In genomic region chr2:234003972-234004617, GRCh38 we compare ENCODE assay signal across 11 cellular contexts. TPM values are rescaled to one million over a fixed set of nuclear protein-coding genes. Genes with fewer than 3 reads are reported as not detected.
DNase-seq lines count a peak whose midpoint lies in the region; ATAC-seq and TF ChIP-seq lines count a peak whose summit lies in the region.
"Had no signal": no experiment of that assay in that cellular context is flagged by ENCODE, and none has a peak within 500 bp of the region (broad histone marks: within the 10 kb centered on the region; RNA-seq: fewer than 3 reads in every experiment).

No MANE protein-coding gene starts in this region.

- H3K27me3 Mint-ChIP-seq in activated CD4-positive, alpha-beta memory T cell treated with anti-CD3 and anti-CD28 coated beads, Interleukin-2, amount 10 ng/mL, durations not matched to agents 7 days and 5 days, result peaks cover 35% of the 10 kb centered on the region

- H3K4me1 Mint-ChIP-seq in activated CD4-positive, alpha-beta memory T cell treated with anti-CD3 and anti-CD28 coated beads, Interleukin-2, amount 10 ng/mL, durations not matched to agents 7 days and 5 days, result peaks cover 32% of the 10 kb centered on the region
- H3K4me1 Mint-ChIP-seq: naive B cell had no signal

- TF ChIP-seq EP300 in Ishikawa (IDR thresholded peaks at IDR 0.05; ENCODE audit: borderline replicate concordance), result peak; percentile 33; the same call in 1 of the 2 replicates

- no peak overlapping the region for H3K4me3 Mint-ChIP-seq in activated CD4-positive, alpha-beta memory T cell treated with anti-CD3 and anti-CD28 coated beads, Interleukin-2, amount 10 ng/mL, durations not matched to agents 7 days and 5 days
- H3K4me3 Mint-ChIP-seq: naive B cell had no signal

- CTCF ChIA-PET in activated CD4-positive, alpha-beta memory T cell treated with anti-CD3 and anti-CD28 coated beads, Interleukin-2, amount 10 ng/mL, durations not matched to agents 7 days and 5 days (lab: Charles Lee), result no interaction called here

- POLR2A ChIA-PET in activated CD4-positive, alpha-beta memory T cell treated with anti-CD3 and anti-CD28 coated beads, Interleukin-2, amount 10 ng/mL, durations not matched to agents 7 days and 5 days (lab: Charles Lee), result no interaction called here

- ATAC-seq in HG02798 (IDR thresholded peaks at IDR 0.05; ENCODE audit: poor library complexity, unreplicated experiment) (no peak), GM21381 (IDR thresholded peaks at IDR 0.05; ENCODE audit: unreplicated experiment) (no peak)
- ATAC-seq: upper lobe of right lung had no signal

- no peaks in the 10 kb centered on the region for H3K36me3 Mint-ChIP-seq in activated CD4-positive, alpha-beta memory T cell treated with anti-CD3 and anti-CD28 coated beads, Interleukin-2, amount 10 ng/mL, durations not matched to agents 7 days and 5 days (ENCODE audit: low read depth)
- H3K36me3 Mint-ChIP-seq: naive B cell had no signal

- TF ChIP-seq RAD21 in Ishikawa (IDR thresholded peaks at IDR 0.05; ENCODE audit: low read depth), result no peak

- DNase-seq in COLO829 (ENCODE audit: low spot score) (peak; percentile 63), islet precursor cell (peak; percentile 66), SK-N-DZ (ENCODE audit: low spot score) (no peak), NCI-H1105 (lab: John Stamatoyannopoulos, UW) (no peak)
- DNase-seq in activated CD4-positive, alpha-beta memory T cell treated with anti-CD3 and anti-CD28 coated beads, Interleukin-2, amount 10 ng/mL, durations not matched to agents 7 days and 5 days, result peak; percentile 39
- DNase-seq: MM.1S, naive B cell, upper lobe of right lung had no signal

- H3K27ac Mint-ChIP-seq in activated CD4-positive, alpha-beta memory T cell treated with anti-CD3 and anti-CD28 coated beads, Interleukin-2, amount 10 ng/mL, durations not matched to agents 7 days and 5 days, result no peak overlapping the region
- H3K27ac Mint-ChIP-seq: naive B cell had no signal

- H3K9me3 Mint-ChIP-seq in activated CD4-positive, alpha-beta memory T cell treated with anti-CD3 and anti-CD28 coated beads, Interleukin-2, amount 10 ng/mL, durations not matched to agents 7 days and 5 days, result no peaks in the 10 kb centered on the region
- H3K9me3 Mint-ChIP-seq: naive B cell had no signal

TF ChIP-seq in Ishikawa, 13 proteins besides CTCF, POLR2A, EP300 and RAD21:
- TF ChIP-seq YY1 (IDR thresholded peaks at IDR 0.05; ENCODE audit: low read depth) (no peak), TCF12 (IDR thresholded peaks at IDR 0.05; ENCODE audit: low read depth) (peak; percentile 44; the same call in 1 of the 2 replicates), TEAD4 (IDR thresholded peaks at IDR 0.05) (0 out of 2 replicates have a peak, but pooled peaks have one; percentile 6), NFIC (IDR thresholded peaks at IDR 0.05) (peak; percentile 76)

RNA-seq across cellular contexts. Expression of gene SPP2, which starts 46.4 kb away (rescaled TPM):
- not detected for total RNA-seq in activated CD4-positive, alpha-beta memory T cell treated with anti-CD3 and anti-CD28 coated beads, Interleukin-2, amount 10 ng/mL, durations not matched to agents 7 days and 5 days
- polyA plus RNA-seq in SK-N-DZ (2014; cell fraction: cytosol; rRNA removed), result not detected in 2 replicates
- not detected in 2 replicates for polyA plus RNA-seq in SK-N-DZ (2014; cell fraction: nucleus; rRNA removed)
- total RNA-seq: upper lobe of right lung had no signal

Comparison
In these comparisons a context has a peak if more than half of its experiments do, and no peak if none do; other contexts are left out.
1. DNase-seq: peak in COLO829 (single experiment), activated CD4-positive, alpha-beta memory T cell treated with anti-CD3 and anti-CD28 coated beads, Interleukin-2, amount 10 ng/mL, durations not matched to agents 7 days and 5 days (single experiment) and islet precursor cell (single experiment); none in SK-N-DZ (single experiment) and NCI-H1105 (single experiment).